Comparison of ENCODE assay signal across 18 cellular contexts in the genomic region with DNA sequence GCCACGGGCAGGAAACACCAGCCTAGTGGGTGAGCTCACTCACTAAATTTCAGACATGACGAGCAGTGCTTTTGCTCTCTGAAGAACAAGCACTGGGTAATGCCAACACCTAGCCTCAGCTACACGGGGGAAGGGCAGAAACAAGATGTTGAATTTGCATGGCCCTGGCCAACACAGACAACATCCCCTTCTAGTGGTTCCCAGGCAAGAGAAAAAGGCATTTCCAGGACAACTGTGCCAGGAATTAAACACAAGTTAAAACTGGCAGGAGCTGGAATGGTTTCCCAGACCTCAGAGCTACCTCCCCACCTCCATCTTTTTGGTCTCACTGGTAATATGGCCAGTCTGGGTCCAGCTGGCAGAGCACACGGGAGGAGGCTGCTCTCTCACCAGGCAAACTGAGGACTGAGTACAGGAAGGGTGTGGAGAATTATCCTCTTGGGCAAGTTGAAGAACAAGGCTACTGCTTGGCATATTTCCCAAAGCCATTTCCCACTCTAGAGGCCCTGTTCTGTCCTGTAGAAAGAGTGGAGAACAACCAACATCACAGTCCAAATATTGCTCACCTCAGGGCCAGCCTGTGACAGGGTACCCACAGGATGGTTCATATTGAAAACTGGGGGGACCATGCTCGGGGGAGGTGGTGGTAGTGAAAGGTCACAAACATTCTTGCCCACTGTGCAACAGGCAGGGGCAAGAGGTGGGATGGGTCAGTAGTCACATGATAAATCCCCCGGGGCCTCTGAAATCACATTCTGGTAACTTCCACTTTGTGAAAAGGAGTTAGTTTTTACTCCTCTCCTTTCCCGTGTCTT. TPM values are rescaled to one million over a fixed set of nuclear protein-coding genes. Genes with fewer than 3 reads are reported as not detected.
DNase-seq lines count a peak whose midpoint lies in the region; ATAC-seq and TF ChIP-seq lines count a peak whose summit lies in the region.
"Had no signal": no experiment of that assay in that cellular context is flagged by ENCODE, and none has a peak within 500 bp of the region (broad histone marks: within the 10 kb centered on the region; RNA-seq: fewer than 3 reads in every experiment).

No MANE protein-coding gene starts in this region.

- H3K27me3 ChIP-seq in esophagus muscularis mucosa (no peaks in the 10 kb centered on the region), stomach smooth muscle (ENCODE audit: control insufficient read depth in 1 of 2, insufficient read depth in 2 of 2, low read length in 2 of 2) (no peaks in the 10 kb centered on the region)
- H3K27me3 ChIP-seq: cardiac muscle cell had no signal

- peaks cover 6 to 16% (median 10%) of the 10 kb centered on the region in 4 donors for H3K4me1 ChIP-seq in esophagus muscularis mucosa
- H3K4me1 ChIP-seq in stomach smooth muscle (ENCODE audit: control insufficient read depth, insufficient read depth, low read length) = peaks cover 2% of the 10 kb centered on the region

- WGBS in esophagus muscularis mucosa = 91% methylated on average over 5 of the region's 7 CpGs

- peaks cover 10% of the 10 kb centered on the region for H3K4me1 Mint-ChIP-seq in activated naive CD4-positive, alpha-beta T cell treated with anti-CD3 and anti-CD28 coated beads, Interleukin-2, amount 50 U/mL, for 24 hours
- peaks cover 6% of the 10 kb centered on the region for H3K4me1 Mint-ChIP-seq in activated naive CD4-positive, alpha-beta T cell treated with anti-CD3 and anti-CD28 coated beads for 36 hours (ENCODE audit: low read depth)
- H3K4me1 Mint-ChIP-seq in naive thymus-derived CD8-positive, alpha-beta T cell = peaks cover 10 to 28% (median 20%) of the 10 kb centered on the region in 4 donors

- H3K36me3 Mint-ChIP-seq in activated naive CD4-positive, alpha-beta T cell treated with anti-CD3 and anti-CD28 coated beads, Interleukin-2, amount 50 U/mL, for 24 hours = peaks cover 31% of the 10 kb centered on the region
- peaks cover 35% of the 10 kb centered on the region for H3K36me3 Mint-ChIP-seq in activated naive CD4-positive, alpha-beta T cell treated with anti-CD3 and anti-CD28 coated beads for 36 hours (ENCODE audit: low read depth)
- H3K36me3 Mint-ChIP-seq in naive thymus-derived CD8-positive, alpha-beta T cell = peaks cover 0 to 46% (median 9%) of the 10 kb centered on the region in 3 donors

- CTCF ChIA-PET in activated naive CD4-positive, alpha-beta T cell treated with anti-CD3 and anti-CD28 coated beads for 36 hours (lab: Charles Lee) = interaction anchor here (0.6 kb wide), 1 partner anchor 482 kb away, joined by 3 read pairs; no protein-coding TSS in a partner anchor

- no peak overlapping the region for H3K4me3 ChIP-seq in esophagus muscularis mucosa
- no peak overlapping the region for H3K4me3 ChIP-seq in stomach smooth muscle (ENCODE audit: low read length in 2 of 2)
- H3K4me3 ChIP-seq: cardiac muscle cell had no signal

- H3K9me3 ChIP-seq in esophagus muscularis mucosa = no peaks in the 10 kb centered on the region
- no peaks in the 10 kb centered on the region for H3K9me3 ChIP-seq in stomach smooth muscle (ENCODE audit: control insufficient read depth in 2 of 2, low read length in 2 of 2)

- H3K9me3 Mint-ChIP-seq in activated naive CD4-positive, alpha-beta T cell treated with anti-CD3 and anti-CD28 coated beads, Interleukin-2, amount 50 U/mL, for 24 hours = no peaks in the 10 kb centered on the region
- peaks cover 3% of the 10 kb centered on the region for H3K9me3 Mint-ChIP-seq in activated naive CD4-positive, alpha-beta T cell treated with anti-CD3 and anti-CD28 coated beads for 36 hours
- peaks cover 0 to 11% (median 0%) of the 10 kb centered on the region in 9 donors for H3K9me3 Mint-ChIP-seq in naive thymus-derived CD8-positive, alpha-beta T cell
- H3K9me3 Mint-ChIP-seq: effector memory CD8-positive, alpha-beta T cell; type B pancreatic cell had no signal

- no peak for TF ChIP-seq CTCF in esophagus muscularis mucosa (IDR thresholded peaks at IDR 0.05)

- H3K27ac ChIP-seq in esophagus muscularis mucosa (replicated peaks in 1 of 4) = no peak overlapping the region
- H3K27ac ChIP-seq in stomach smooth muscle (ENCODE audit: low read length) = peak overlapping the region; percentile 49
- H3K27ac ChIP-seq: cardiac muscle cell, VCaP had no signal

- H3K36me3 ChIP-seq in esophagus muscularis mucosa (peaks cover 0 to 60% (median 41%) of the 10 kb centered on the region in 4 donors), stomach smooth muscle (ENCODE audit: control insufficient read depth in 2 of 2, insufficient read depth in 2 of 2, low read length in 2 of 2) (peaks cover 26 to 31% of the 10 kb centered on the region in 2 donors)

- DNase-seq in activated naive CD4-positive, alpha-beta T cell treated with anti-CD3 and anti-CD28 coated beads for 36 hours = no peak
- DNase-seq in esophagus muscularis mucosa (ENCODE audit: extremely low spot score) = peak; percentile 80
- peak in 1 of 10 donors; percentile 21 for DNase-seq in naive thymus-derived CD8-positive, alpha-beta T cell
- DNase-seq in stimulated activated naive CD4-positive, alpha-beta T cell (lab: John Stamatoyannopoulos, UW) = no peak
- no peak for DNase-seq in NCI-H1930 (lab: John Stamatoyannopoulos, UW)
- DNase-seq: ACHN; activated CD8-positive, alpha-beta memory T cell treated with anti-CD3 and anti-CD28 coated beads, Interleukin-2, amount 50 U/mL, for 4 hours; activated naive CD8-positive, alpha-beta T cell treated with anti-CD3 and anti-CD28 coated beads for 36 hours; effector memory CD8-positive, alpha-beta T cell; foreskin fibroblast; NCI-H1694; NCI-H524 treated with DMSO at 0.1 percent for 48 hours had no signal

- intact Hi-C loops in activated naive CD4-positive, alpha-beta T cell treated with anti-CD3 and anti-CD28 coated beads for 36 hours (cut with micrococcal nuclease) = no loop called here
- intact Hi-C loops in esophagus muscularis mucosa (cut with DNase I) = no loop called here

- no peak overlapping the region for H3K4me3 Mint-ChIP-seq in activated naive CD4-positive, alpha-beta T cell treated with anti-CD3 and anti-CD28 coated beads, Interleukin-2, amount 50 U/mL, for 24 hours
- H3K4me3 Mint-ChIP-seq in activated naive CD4-positive, alpha-beta T cell treated with anti-CD3 and anti-CD28 coated beads for 36 hours = no peak overlapping the region
- no peak overlapping the region for H3K4me3 Mint-ChIP-seq in naive thymus-derived CD8-positive, alpha-beta T cell
- H3K4me3 Mint-ChIP-seq: activated naive CD8-positive, alpha-beta T cell treated with anti-CD3 and anti-CD28 coated beads for 36 hours; effector memory CD8-positive, alpha-beta T cell; type B pancreatic cell had no signal

- ATAC-seq in naive thymus-derived CD8-positive, alpha-beta T cell = no peak
- ATAC-seq in HG03108 (IDR thresholded peaks at IDR 0.05; ENCODE audit: unreplicated experiment) = no peak
- ATAC-seq: effector memory CD8-positive, alpha-beta T cell had no signal

- no peak for TF ChIP-seq EP300 in esophagus muscularis mucosa (IDR thresholded peaks at IDR 0.05)

- POLR2A ChIA-PET in naive thymus-derived CD8-positive, alpha-beta T cell (lab: Charles Lee) = interaction anchor here (1.0 to 1.6 kb wide), 2 partner anchors 10 to 12 kb away, joined by 3 read pairs; no protein-coding TSS in a partner anchor

- peak overlapping the region; percentile 79 for H3K27ac Mint-ChIP-seq in activated naive CD4-positive, alpha-beta T cell treated with anti-CD3 and anti-CD28 coated beads, Interleukin-2, amount 50 U/mL, for 24 hours
- no peak overlapping the region for H3K27ac Mint-ChIP-seq in activated naive CD4-positive, alpha-beta T cell treated with anti-CD3 and anti-CD28 coated beads for 36 hours
- H3K27ac Mint-ChIP-seq in naive thymus-derived CD8-positive, alpha-beta T cell = peak overlapping the region in 6 of 10 donors; percentile 15 to 90 (median 44)
- H3K27ac Mint-ChIP-seq: activated naive CD8-positive, alpha-beta T cell treated with anti-CD3 and anti-CD28 coated beads for 36 hours; type B pancreatic cell had no signal

- no peaks in the 10 kb centered on the region for H3K27me3 Mint-ChIP-seq in activated naive CD4-positive, alpha-beta T cell treated with anti-CD3 and anti-CD28 coated beads, Interleukin-2, amount 50 U/mL, for 24 hours
- H3K27me3 Mint-ChIP-seq in activated naive CD4-positive, alpha-beta T cell treated with anti-CD3 and anti-CD28 coated beads for 36 hours (ENCODE audit: low read depth) = no peaks in the 10 kb centered on the region
- H3K27me3 Mint-ChIP-seq in naive thymus-derived CD8-positive, alpha-beta T cell = no peaks in the 10 kb centered on the region
- H3K27me3 Mint-ChIP-seq: activated naive CD8-positive, alpha-beta T cell treated with anti-CD3 and anti-CD28 coated beads for 36 hours; effector memory CD8-positive, alpha-beta T cell; type B pancreatic cell had no signal

- TF ChIP-seq POLR2A in esophagus muscularis mucosa (IDR thresholded peaks at IDR 0.05; ENCODE audit: low read depth) = no peak

- no peak overlapping the region for H3K9ac ChIP-seq in stomach smooth muscle (ENCODE audit: low read length in 2 of 2)

RNA-seq across cellular contexts. Expression of a gene that starts 26.5 kb away (rescaled TPM):
- 10 to 100 TPM; 21.9 to 24.9 TPM for total RNA-seq in activated naive CD4-positive, alpha-beta T cell treated with anti-CD3 and anti-CD28 coated beads for 36 hours
- total RNA-seq in esophagus muscularis mucosa = 100 to 1,000 TPM in 3 of 4 donors, 10 to 100 TPM in 1; 92.2 to 165 (median 131) TPM
- 10 to 100 TPM; 36.6 to 36.8 TPM for total RNA-seq in naive thymus-derived CD8-positive, alpha-beta T cell
- polyA plus RNA-seq in naive thymus-derived CD8-positive, alpha-beta T cell = 100 to 1,000 TPM in 2 of 3 donors, 10 to 100 TPM in 1; 87.9 to 120 (median 115) TPM

RNA-seq across cellular contexts. Expression of a gene that starts 49.5 kb away (rescaled TPM):
- 100 to 1,000 TPM in 1 of 2 experiments, 10 to 100 TPM in 1; 94.2 to 102 TPM for total RNA-seq in activated naive CD4-positive, alpha-beta T cell treated with anti-CD3 and anti-CD28 coated beads for 36 hours
- total RNA-seq in esophagus muscularis mucosa = 10 to 100 TPM in 1 of 4 donors, 1 to 10 TPM in 3; 7.7 to 11.8 (median 8.1) TPM
- total RNA-seq in naive thymus-derived CD8-positive, alpha-beta T cell = 100 to 1,000 TPM; 118 to 124 TPM
- 10 to 100 TPM; 34.0 to 50.6 (median 41.8) TPM for polyA plus RNA-seq in naive thymus-derived CD8-positive, alpha-beta T cell

Comparison
In these comparisons a context has a peak if more than half of its experiments do, and no peak if none do; other contexts are left out.
1. RNA of a gene that starts 49.5 kb away (total RNA-seq): 118 to 124 TPM in naive thymus-derived CD8-positive, alpha-beta T cell and 94.2 to 102 TPM in activated naive CD4-positive, alpha-beta T cell treated with anti-CD3 and anti-CD28 coated beads for 36 hours; 7.7 to 11.8 TPM in esophagus muscularis mucosa; every median in the first group is over 4 times any median in the second.